Comparison of ENCODE assay signal across 8 cellular contexts in genomic region chr10:3828404-3829192, GRCh38. TPM values are rescaled to one million over a fixed set of nuclear protein-coding genes. Genes with fewer than 3 reads are reported as not detected.
DNase-seq lines count a peak whose midpoint lies in the region; ATAC-seq, FAIRE-seq and TF ChIP-seq lines count a peak whose summit lies in the region.

No MANE protein-coding gene starts in this region.

- no peak overlapping the region for H3K4me2 ChIP-seq in mesendoderm (ENCODE audit: low read length)

- H3K79me1 ChIP-seq in mesendoderm (ENCODE audit: low read length): no peaks in the 10 kb centered on the region

- no peaks in the 10 kb centered on the region for H3K79me2 ChIP-seq in mesendoderm (ENCODE audit: control insufficient read depth, insufficient read depth, low read length)

- intact Hi-C loops in Right ventricle myocardium inferior (cut with DNase I): no loop called here
- intact Hi-C loops in cardiac septum (cut with DNase I): no loop called here
- intact Hi-C loops in tibial artery (cut with DNase I; ENCODE audit: low total_unique reads): no loop called here

- no peak overlapping the region for H4K8ac ChIP-seq in mesendoderm (ENCODE audit: low read depth, low read length)

- peak overlapping the region; percentile 4 for H2AK5ac ChIP-seq in mesendoderm (ENCODE audit: low read length)

- no peak overlapping the region for H2BK5ac ChIP-seq in mesendoderm (ENCODE audit: low read length)

- no peak overlapping the region for H3K23ac ChIP-seq in mesendoderm (ENCODE audit: low read length)

- peak; percentile 62 for FAIRE-seq in colon (lab: Jason Lieb, UNC)

- TF ChIP-seq CTCF in tibial artery (IDR thresholded peaks at IDR 0.05): no peak

- H4K5ac ChIP-seq in mesendoderm (ENCODE audit: low read length): no peak overlapping the region

- no peak overlapping the region for H2BK15ac ChIP-seq in mesendoderm (replicated peaks; ENCODE audit: low read depth)

- DNase-seq in Right ventricle myocardium inferior (ENCODE audit: missing footprints): no peak
- DNase-seq in cardiac septum (ENCODE audit: low spot score): no peak
- DNase-seq in SJCRH30: no peak
- no peak for DNase-seq in mesendoderm
- DNase-seq in tibial artery: no peak
- DNase-seq in NCI-H69 (lab: John Stamatoyannopoulos, UW): no peak
- DNase-seq in NCI-H446 treated with DMSO at 0.1 percent for 48 hours (lab: John Stamatoyannopoulos, UW): no peak

- H3K56ac ChIP-seq in mesendoderm (ENCODE audit: low read length): no peak overlapping the region

- no peaks in the 10 kb centered on the region for H3K36me3 ChIP-seq in SJCRH30
- H3K36me3 ChIP-seq in mesendoderm (ENCODE audit: control insufficient read depth, insufficient read depth, low read length): no peaks in the 10 kb centered on the region
- no peaks in the 10 kb centered on the region for H3K36me3 ChIP-seq in tibial artery

- H2BK120ac ChIP-seq in mesendoderm (ENCODE audit: low read depth, low read length): no peak overlapping the region

- H3K27ac ChIP-seq in SJCRH30: no peak overlapping the region; the same call in 1 of the 2 replicates
- no peak overlapping the region for H3K27ac ChIP-seq in mesendoderm (ENCODE audit: low read depth, low read length)
- peak overlapping the region; percentile 62 to 68 for H3K27ac ChIP-seq in tibial artery

- no peak overlapping the region for H3K4ac ChIP-seq in mesendoderm (ENCODE audit: low read depth, low read length)

- H3K27me3 ChIP-seq in SJCRH30 (no peaks in the 10 kb centered on the region), mesendoderm (ENCODE audit: insufficient read depth, low read length, poor library complexity) (no peaks in the 10 kb centered on the region), tibial artery (no peaks in the 10 kb centered on the region)

- H3K9me3 ChIP-seq in SJCRH30 (replicated peaks): no peaks in the 10 kb centered on the region
- no peaks in the 10 kb centered on the region for H3K9me3 ChIP-seq in tibial artery

- H3K18ac ChIP-seq in mesendoderm (ENCODE audit: low read length): no peak overlapping the region

- peak; percentile 49 for ATAC-seq in Right ventricle myocardium inferior

- H3K4me3 ChIP-seq in SJCRH30: peak overlapping the region; percentile 12; the same call in 1 of the 2 replicates
- H3K4me3 ChIP-seq in mesendoderm (ENCODE audit: low read length): no peak overlapping the region
- peak overlapping the region; percentile 50 to 54 for H3K4me3 ChIP-seq in tibial artery

- no CpG with 5 or more reads among the region's 14 CpGs for WGBS in mesendoderm (ENCODE audit: extremely low coverage, insufficient coverage, low lambda C conversion rate)

- H3K9ac ChIP-seq in mesendoderm (ENCODE audit: low read length): no peak overlapping the region

- H3K4me1 ChIP-seq in SJCRH30 (peaks cover 22% of the 10 kb centered on the region), mesendoderm (ENCODE audit: control insufficient read depth, low read depth, low read length) (peaks cover 17% of the 10 kb centered on the region), tibial artery (peaks cover 0 to 24% (median 10%) of the 10 kb centered on the region in 4 donors)

RNA-seq across cellular contexts. Expression of gene KLF6, which starts 43.6 kb away (rescaled TPM):
- 68.4 TPM for total RNA-seq in Right ventricle myocardium inferior
- 83.1 TPM for total RNA-seq in cardiac septum
- total RNA-seq in SJCRH30 (2014; rRNA removed; shearing (Covaris generic)): 8.1 and 8.2 TPM in 2 replicates
- polyA plus RNA-seq in mesendoderm (2013, experiment 1 of 2): 36.1 TPM
- polyA plus RNA-seq in mesendoderm (2013, experiment 2 of 2): 35.3 TPM

Comparison
In these comparisons a context has a peak if more than half of its experiments do, and no peak if none do; other contexts are left out.
1. H3K27ac ChIP-seq: peak in tibial artery (2 of 2); none in SJCRH30 (single experiment) and mesendoderm (single experiment).